ENCODE assay signal across 20 cellular contexts in the genomic region with DNA sequence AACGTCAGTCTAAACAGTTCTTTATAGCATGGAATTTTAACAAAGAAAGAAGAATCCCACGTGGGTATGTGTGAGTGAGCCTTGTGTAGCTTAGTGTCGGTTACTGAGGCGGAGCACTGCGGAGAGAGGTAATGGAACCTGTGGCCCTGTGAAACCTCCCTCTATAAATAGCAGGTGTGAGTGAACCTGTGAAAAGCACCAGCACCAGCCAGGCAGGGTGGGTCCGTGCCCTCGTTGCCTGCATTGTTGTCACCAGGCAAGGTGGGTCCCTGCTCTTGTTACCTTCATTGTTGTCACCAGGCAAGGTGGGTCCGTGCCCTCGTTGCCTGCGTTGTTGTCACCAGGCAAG. TPM values are rescaled to one million over a fixed set of nuclear protein-coding genes. Genes with fewer than 3 reads are reported as not detected.
A peak's percentile ranks its signal among the peaks of the same experiment; 100 is the strongest.
DNase-seq lines count a peak whose midpoint lies in the region; ATAC-seq lines count a peak whose summit lies in the region.
"Had no signal": no experiment of that assay in that cellular context is flagged by ENCODE, and none has a peak within 500 bp of the region (broad histone marks: within the 10 kb centered on the region; RNA-seq: fewer than 3 reads in every experiment).

No MANE protein-coding gene starts in this region.

- H3K4me3 Mint-ChIP-seq in effector memory CD8-positive, alpha-beta T cell, result peak overlapping the region; percentile 56 to 93
- H3K4me3 Mint-ChIP-seq: dendritic cell treated with granulocyte-macrophage colony-stimulating factor and Interleukin-4, amounts not matched to agents 40 ng/mL and 50 ng/mL, for 4 days had no signal

- H3K27ac Mint-ChIP-seq in effector memory CD8-positive, alpha-beta T cell, result peak overlapping the region; percentile 78 to 95

- DNase-seq in activated CD4-positive, alpha-beta T cell treated with anti-CD3 and anti-CD28 coated beads for 48 hours, result peak; percentile 32
- no peak for DNase-seq in activated CD4-positive, alpha-beta T cell treated with anti-CD3 and anti-CD28 coated beads for 1 hour
- DNase-seq in stimulated activated CD4-positive, alpha-beta T cell treated with anti-CD3 and anti-CD28 coated beads, Interleukin-1b, Interleukin-23, amount 100 ng/mL, for 48 hours, result peak; percentile 25
- DNase-seq in stimulated activated CD4-positive, alpha-beta T cell treated with anti-CD3 and anti-CD28 coated beads, Interleukin-2, amount 100 ng/mL, for 48 hours, result no peak
- DNase-seq in effector memory CD8-positive, alpha-beta T cell, result peak in 2 of 3 experiments; percentile 24 to 30
- DNase-seq in globus pallidus (ENCODE audit: low spot score) (no peak), H4 (ENCODE audit: low spot score) (no peak)
- DNase-seq: activated effector memory CD4-positive, alpha-beta T cell treated with anti-CD3 and anti-CD28 coated beads, Interleukin-2, amount 50 U/mL, for 16 hours; brain microvascular endothelial cell; C1 segment of cervical spinal cord; DMS53; gastrocnemius medialis; GOT3; MM.1S; NCI-H187 treated with DMSO at 0.1 percent for 48 hours; NCI-H510A; ovary; SHP77 treated with DMSO at 0.1 percent for 48 hours had no signal

- no peaks in the 10 kb centered on the region for H3K9me3 Mint-ChIP-seq in effector memory CD8-positive, alpha-beta T cell
- H3K9me3 Mint-ChIP-seq: dendritic cell treated with granulocyte-macrophage colony-stimulating factor and Interleukin-4, amounts not matched to agents 40 ng/mL and 50 ng/mL, for 4 days had no signal

- peak; percentile 12 for ATAC-seq in effector memory CD8-positive, alpha-beta T cell (replicated peaks)
- no peak for ATAC-seq in GM21717 (IDR thresholded peaks at IDR 0.05; ENCODE audit: unreplicated experiment)

- no peaks in the 10 kb centered on the region for H3K27me3 Mint-ChIP-seq in effector memory CD8-positive, alpha-beta T cell
- H3K27me3 Mint-ChIP-seq: dendritic cell treated with granulocyte-macrophage colony-stimulating factor and Interleukin-4, amounts not matched to agents 40 ng/mL and 50 ng/mL, for 4 days had no signal

- H3K36me3 Mint-ChIP-seq in effector memory CD8-positive, alpha-beta T cell (ENCODE audit: insufficient read depth), result peaks cover 67% of the 10 kb centered on the region

- peaks cover 61% of the 10 kb centered on the region in 2 donors for H3K4me1 Mint-ChIP-seq in effector memory CD8-positive, alpha-beta T cell (ENCODE audit: low read depth in 2 of 2)

RNA-seq across cellular contexts. Expression of a gene that starts 4.7 kb away (rescaled TPM):
- total RNA-seq in H4 (2014; rRNA removed; shearing (Covaris generic)), result 10.3 and 14.7 TPM in 2 replicates

Comparison
In these comparisons a context has a peak if more than half of its experiments do, and no peak if none do; other contexts are left out.
1. DNase-seq: peak in activated CD4-positive, alpha-beta T cell treated with anti-CD3 and anti-CD28 coated beads for 48 hours (single experiment), stimulated activated CD4-positive, alpha-beta T cell treated with anti-CD3 and anti-CD28 coated beads, Interleukin-1b, Interleukin-23, amount 100 ng/mL, for 48 hours (single experiment) and effector memory CD8-positive, alpha-beta T cell (2 of 3); none in activated CD4-positive, alpha-beta T cell treated with anti-CD3 and anti-CD28 coated beads for 1 hour (single experiment), stimulated activated CD4-positive, alpha-beta T cell treated with anti-CD3 and anti-CD28 coated beads, Interleukin-2, amount 100 ng/mL, for 48 hours (0 of 2), globus pallidus (single experiment) and H4 (single experiment).